Comparison of ENCODE assay signal across 8 cellular contexts in the genomic region with DNA sequence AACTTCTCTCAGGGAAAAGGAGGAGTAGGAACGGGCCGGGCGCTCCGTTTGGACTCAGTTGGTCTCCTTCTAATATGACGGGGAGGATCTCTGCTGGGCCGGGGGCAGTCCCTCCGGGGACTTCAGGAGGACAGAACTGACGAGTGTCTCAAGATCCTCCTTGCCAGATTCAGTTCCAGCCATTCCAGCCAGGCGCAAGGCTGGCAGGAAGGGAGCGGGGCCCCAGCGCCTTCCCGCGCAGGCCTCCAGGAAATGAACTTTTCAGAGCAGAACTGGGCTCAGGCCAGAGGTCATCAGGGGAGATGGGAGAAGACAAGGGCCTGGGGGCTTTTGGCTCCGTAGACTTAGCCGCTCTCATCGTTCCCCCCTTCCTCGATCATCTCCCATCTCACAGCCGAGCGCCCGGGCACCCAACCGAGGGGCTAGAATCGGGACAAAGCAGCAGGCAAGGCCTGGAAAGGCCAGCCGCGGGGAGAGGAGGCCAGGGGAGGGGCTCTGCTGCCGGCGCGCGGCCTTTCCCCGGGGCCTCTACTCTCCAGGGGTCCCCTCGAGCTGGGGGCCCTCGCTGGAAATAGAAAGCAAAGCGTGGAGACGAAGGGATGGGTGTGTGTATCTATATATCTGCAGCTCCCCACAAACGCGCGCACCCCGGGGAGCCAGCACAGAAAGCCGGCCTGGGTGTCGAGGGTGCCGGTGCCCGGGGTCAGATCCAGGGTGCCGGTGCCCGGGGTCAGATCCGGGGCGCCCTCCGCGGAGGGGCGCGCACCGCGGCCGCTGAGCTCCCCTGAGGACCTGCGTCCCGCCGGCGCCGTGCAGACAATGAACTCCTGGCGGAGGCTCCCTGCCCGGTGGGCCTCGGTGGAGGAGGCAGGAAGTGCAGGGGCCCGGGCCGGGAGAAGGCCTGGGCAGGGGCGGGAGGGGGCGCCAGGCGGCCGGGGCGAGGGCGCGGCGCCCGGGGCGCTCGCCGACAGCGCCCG. TPM values are rescaled to one million over a fixed set of nuclear protein-coding genes. Genes with fewer than 3 reads are reported as not detected.
DNase-seq lines count a peak whose midpoint lies in the region; ATAC-seq and TF ChIP-seq lines count a peak whose summit lies in the region.

No MANE protein-coding gene starts in this region.

- no peak for ATAC-seq in CD4-positive, CD25-positive, alpha-beta regulatory T cell (ENCODE audit: low read depth in 2 of 2)
- ATAC-seq in GM21619 (IDR thresholded peaks at IDR 0.05; ENCODE audit: unreplicated experiment) = peak; percentile 19

- H3K36me3 ChIP-seq in CD4-positive, CD25-positive, alpha-beta regulatory T cell (ENCODE audit: control insufficient read depth, insufficient read depth, low read length) = no peaks in the 10 kb centered on the region
- H3K36me3 ChIP-seq in SJSA1 = no peaks in the 10 kb centered on the region; the same call in none of the 2 replicates

- H3K4me3 ChIP-seq in CD4-positive, CD25-positive, alpha-beta regulatory T cell (ENCODE audit: low read depth, low read length) = no peak overlapping the region
- peak overlapping the region; percentile 86 for H3K4me3 ChIP-seq in SJSA1
- peak overlapping the region; percentile 66 for H3K4me3 ChIP-seq in fibroblast of the aortic adventitia (ENCODE audit: low read depth, low read length)

- peaks cover 0 to 19% (median 3%) of the 10 kb centered on the region in 4 donors for H3K4me1 Mint-ChIP-seq in CD4-positive, CD25-positive, alpha-beta regulatory T cell
- H3K4me1 Mint-ChIP-seq in osteocyte (ENCODE audit: unreplicated experiment) = peaks cover 42% of the 10 kb centered on the region

- peak overlapping the region; percentile 15 to 77 (median 70) for H3K4me3 Mint-ChIP-seq in CD4-positive, CD25-positive, alpha-beta regulatory T cell
- H3K4me3 Mint-ChIP-seq in osteocyte (ENCODE audit: unreplicated experiment) = peak overlapping the region; percentile 80

- no peaks in the 10 kb centered on the region for H3K9me3 ChIP-seq in CD4-positive, CD25-positive, alpha-beta regulatory T cell (ENCODE audit: control insufficient read depth in 2 of 2, low read length in 2 of 2)
- H3K9me3 ChIP-seq in SJSA1 (replicated peaks) = 0 out of 2 replicates have a peak, but pooled peaks cover 2% of the 10 kb centered on the region

- no peak overlapping the region for H3K27ac ChIP-seq in CD4-positive, CD25-positive, alpha-beta regulatory T cell (ENCODE audit: insufficient read depth, low read length, poor library complexity, severe bottlenecking)
- peak overlapping the region; percentile 80 for H3K27ac ChIP-seq in SJSA1

- H3K4me1 ChIP-seq in CD4-positive, CD25-positive, alpha-beta regulatory T cell (ENCODE audit: control insufficient read depth, insufficient read depth, low read length, poor library complexity, severe bottlenecking) = peaks cover 41% of the 10 kb centered on the region
- peaks cover 46% of the 10 kb centered on the region for H3K4me1 ChIP-seq in SJSA1 (replicated peaks)

- H3K27me3 Mint-ChIP-seq in CD4-positive, CD25-positive, alpha-beta regulatory T cell = peaks cover 33% of the 10 kb centered on the region
- H3K27me3 Mint-ChIP-seq in osteocyte (ENCODE audit: unreplicated experiment) = peaks cover 11% of the 10 kb centered on the region

- H3K9me3 Mint-ChIP-seq in CD4-positive, CD25-positive, alpha-beta regulatory T cell = peaks cover 0 to 1% (median 0%) of the 10 kb centered on the region in 7 donors
- H3K9me3 Mint-ChIP-seq in osteocyte (ENCODE audit: unreplicated experiment) = no peaks in the 10 kb centered on the region

- H3K36me3 Mint-ChIP-seq in CD4-positive, CD25-positive, alpha-beta regulatory T cell = no peaks in the 10 kb centered on the region
- H3K36me3 Mint-ChIP-seq in osteocyte (ENCODE audit: unreplicated experiment) = peaks cover 2% of the 10 kb centered on the region

- no peak for TF ChIP-seq CTCF in fibroblast of the aortic adventitia (IDR thresholded peaks at IDR 0.05; ENCODE audit: insufficient read depth, low read length)
- no peak for TF ChIP-seq CTCF in osteocyte (IDR thresholded peaks at IDR 0.05)

- no peak for DNase-seq in CD4-positive, CD25-positive, alpha-beta regulatory T cell
- DNase-seq in SJSA1 (ENCODE audit: low read depth in 1 of 2, low spot score in 2 of 2) = peak; percentile 41 to 74
- no peak for DNase-seq in fibroblast of the aortic adventitia (ENCODE audit: low read depth)
- no peak for DNase-seq in osteocyte (ENCODE audit: extremely low spot score, unreplicated experiment)
- no peak for DNase-seq in NCI-H2081 (lab: John Stamatoyannopoulos, UW)
- DNase-seq in NCI-H1930 (lab: John Stamatoyannopoulos, UW) = no peak
- DNase-seq in NCI-H526 treated with DMSO at 0.1 percent for 48 hours (lab: John Stamatoyannopoulos, UW) = no peak

- peaks cover 14% of the 10 kb centered on the region for H3K27me3 ChIP-seq in CD4-positive, CD25-positive, alpha-beta regulatory T cell (ENCODE audit: control insufficient read depth, insufficient read depth, low read length)
- H3K27me3 ChIP-seq in SJSA1 (replicated peaks) = peaks cover 22% of the 10 kb centered on the region

- H3K27ac Mint-ChIP-seq in CD4-positive, CD25-positive, alpha-beta regulatory T cell = no peak overlapping the region
- peak overlapping the region; percentile 60 for H3K27ac Mint-ChIP-seq in osteocyte (ENCODE audit: unreplicated experiment)

RNA-seq across cellular contexts. Expression of a gene that starts 1.4 kb away (rescaled TPM):
- total RNA-seq in CD4-positive, CD25-positive, alpha-beta regulatory T cell = 0.05 TPM
- polyA plus RNA-seq in CD4-positive, CD25-positive, alpha-beta regulatory T cell = not detected
- 3.0 and 5.4 TPM in 2 replicates for total RNA-seq in SJSA1 (2014; rRNA removed; shearing (Covaris generic))
- total RNA-seq in fibroblast of the aortic adventitia (ENCODE audit: low replicate concordance) (7.3 and 13.5 TPM in 2 replicates), osteocyte (25.1 and 26.5 TPM in 2 replicates)

Comparison
In these comparisons a context has a peak if more than half of its experiments do, and no peak if none do; other contexts are left out.
1. DNase-seq: peak in SJSA1 (2 of 2); none in CD4-positive, CD25-positive, alpha-beta regulatory T cell (0 of 3), fibroblast of the aortic adventitia (single experiment), osteocyte (single experiment), NCI-H2081 (0 of 2), NCI-H1930 (0 of 2) and NCI-H526 treated with DMSO at 0.1 percent for 48 hours (single experiment).